In the genomic region with DNA sequence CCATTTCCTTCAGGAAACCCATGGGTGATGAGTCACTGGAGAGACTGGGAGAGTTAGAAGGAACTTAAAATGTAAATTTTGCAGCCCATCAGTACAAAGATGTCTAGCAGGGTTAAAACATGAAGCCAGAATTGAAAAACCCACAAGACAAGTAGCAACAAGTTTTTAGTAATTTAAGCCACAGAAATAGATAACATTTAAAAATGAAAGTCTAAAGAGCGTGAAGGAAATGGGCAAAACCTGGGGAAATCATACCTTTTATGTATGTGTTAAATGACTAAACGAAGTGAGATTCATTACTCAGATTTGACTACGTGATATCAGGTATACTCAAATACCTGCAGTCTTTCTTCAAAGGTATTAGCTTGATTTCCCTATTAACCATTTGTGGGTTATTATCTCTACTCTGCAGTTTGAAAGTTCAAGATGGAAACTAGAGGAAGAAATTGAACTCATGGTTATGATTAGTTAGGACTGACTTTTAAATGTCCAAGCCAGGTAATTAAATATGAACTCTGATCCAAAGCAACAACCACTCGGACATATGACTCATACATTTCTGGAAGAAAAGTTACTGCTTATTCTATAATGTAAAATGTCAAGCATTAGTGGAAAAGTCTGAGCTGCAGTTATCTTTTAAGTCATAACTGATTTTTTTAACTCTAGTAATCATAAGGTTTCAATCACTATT, we compare ENCODE assay signal across 8 cellular contexts.
A peak's percentile ranks its signal among the peaks of the same experiment; 100 is the strongest.
DNase-seq lines count a peak whose midpoint lies in the region; ATAC-seq and TF ChIP-seq lines count a peak whose summit lies in the region.

No MANE protein-coding gene starts in this region.

- H3K36me3 ChIP-seq in suprapubic skin = no peaks in the 10 kb centered on the region

- no peaks in the 10 kb centered on the region for H3K27me3 ChIP-seq in suprapubic skin

- WGBS in suprapubic skin = 51% methylated on average over 4 of the region's 4 CpGs

- H3K4me1 Mint-ChIP-seq in activated T-cell treated with anti-CD3 and anti-CD28 coated beads, Interleukin-2, amount 50 U/mL, for 4 hours (ENCODE audit: low read depth) = peaks cover 62% of the 10 kb centered on the region

- no peak for TF ChIP-seq EP300 in suprapubic skin (IDR thresholded peaks at IDR 0.05)

- no peak overlapping the region for H3K4me3 Mint-ChIP-seq in activated T-cell treated with anti-CD3 and anti-CD28 coated beads, Interleukin-2, amount 50 U/mL, for 4 hours

- no peaks in the 10 kb centered on the region for H3K27me3 Mint-ChIP-seq in activated T-cell treated with anti-CD3 and anti-CD28 coated beads, Interleukin-2, amount 50 U/mL, for 4 hours (ENCODE audit: low read depth)

- H3K27ac ChIP-seq in suprapubic skin = no peak overlapping the region

- peaks cover 18% of the 10 kb centered on the region for H3K36me3 Mint-ChIP-seq in activated T-cell treated with anti-CD3 and anti-CD28 coated beads, Interleukin-2, amount 50 U/mL, for 4 hours (ENCODE audit: insufficient read depth)

- ATAC-seq in activated T-cell treated with anti-CD3 and anti-CD28 coated beads, Interleukin-2, amount 50 U/mL, for 4 hours = peak; percentile 71 to 77
- peak; percentile 26 for ATAC-seq in HG03139 (IDR thresholded peaks at IDR 0.05; ENCODE audit: unreplicated experiment)
- ATAC-seq in stimulated activated naive CD8-positive, alpha-beta T cell treated with anti-CD3 and anti-CD28 coated beads, Interleukin-15, Interleukin-2, amounts not matched to agents 100 U/mL and 50 U/mL, for 24 hours = peak; percentile 68

- TF ChIP-seq POLR2A in suprapubic skin (IDR thresholded peaks at IDR 0.05) = no peak

- no peak for DNase-seq in activated T-cell treated with anti-CD3 and anti-CD28 coated beads, Interleukin-2, amount 50 U/mL, for 4 hours
- no peak for DNase-seq in activated T-cell treated with anti-CD3 and anti-CD28 coated beads, Interleukin-2, amount 50 U/mL, for 48 hours
- peak; percentile 56 for DNase-seq in astrocyte of the hippocampus (ENCODE audit: low read depth, low spot score)
- DNase-seq in stimulated activated naive CD8-positive, alpha-beta T cell treated with anti-CD3 and anti-CD28 coated beads, Interleukin-15, Interleukin-2, amounts not matched to agents 100 U/mL and 50 U/mL, for 24 hours = no peak
- no peak for DNase-seq in kidney glomerular epithelial cell (lab: John Stamatoyannopoulos, UW)
- no peak for DNase-seq in NCI-H510A treated with DMSO at 0.1 percent for 48 hours (lab: John Stamatoyannopoulos, UW)
- no peak for DNase-seq in suprapubic skin (ENCODE audit: low spot score in 2 of 2)

- H3K9me3 ChIP-seq in suprapubic skin = no peaks in the 10 kb centered on the region

- H3K4me3 ChIP-seq in suprapubic skin = no peak overlapping the region

- H3K9me3 Mint-ChIP-seq in activated T-cell treated with anti-CD3 and anti-CD28 coated beads, Interleukin-2, amount 50 U/mL, for 4 hours = no peaks in the 10 kb centered on the region

- peaks cover 43% of the 10 kb centered on the region for H3K4me1 ChIP-seq in suprapubic skin

- no peak for TF ChIP-seq CTCF in suprapubic skin (IDR thresholded peaks at IDR 0.05)
